ENCODE assay signal across 17 cellular contexts in the genomic region with DNA sequence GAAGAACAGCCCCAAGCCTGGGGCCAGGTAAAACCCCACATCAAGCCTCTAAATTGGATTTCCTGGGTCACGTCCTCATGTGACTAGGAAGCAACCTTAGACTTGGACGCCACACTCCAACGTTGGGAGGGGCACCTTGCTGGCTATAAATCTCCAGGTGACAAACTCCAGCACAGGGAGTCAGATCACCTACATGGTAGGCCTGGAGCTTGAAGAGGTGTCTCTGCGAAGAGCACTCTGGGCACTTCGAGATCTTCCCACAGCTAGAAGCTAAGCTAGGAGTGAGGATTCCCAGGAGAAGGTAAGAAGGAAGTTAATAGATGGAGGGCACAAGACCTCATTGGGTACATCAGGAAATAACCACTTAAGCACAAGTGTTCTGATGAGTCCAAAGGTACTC.
DNase-seq lines count a peak whose midpoint lies in the region; TF ChIP-seq lines count a peak whose summit lies in the region.
"Had no signal": no experiment of that assay in that cellular context is flagged by ENCODE, and none has a peak within 500 bp of the region (broad histone marks: within the 10 kb centered on the region; RNA-seq: fewer than 3 reads in every experiment).

No MANE protein-coding gene starts in this region.

- H3K36me3 ChIP-seq in transverse colon, result no peaks in the 10 kb centered on the region

- DNase-seq in NCI-H82 (lab: John Stamatoyannopoulos, UW) (peak; percentile 38), NCI-H82 treated with DMSO at 0.1 percent for 48 hours (lab: John Stamatoyannopoulos, UW; ENCODE audit: unreplicated experiment) (no peak), left kidney (ENCODE audit: low read depth, low spot score) (peak; percentile 29), transverse colon (peak; percentile 16), nucleus accumbens (lab: John Stamatoyannopoulos, UW) (no peak), SK-N-DZ (ENCODE audit: low spot score) (no peak), kidney tubule cell (ENCODE audit: low spot score) (no peak)
- DNase-seq: AML-193; CD4-positive, alpha-beta memory T cell; DMS153; DMS79; GDM1; GOT3; H9; IMR-90 had no signal

- 59% methylated on average over 5 of the region's 5 CpGs; no CpG with 5 or more reads in 1 of the 2 donors for WGBS in transverse colon (ENCODE audit: low coverage in 1 of 2), 2 donors

- intact Hi-C loops in transverse colon (cut with DNase I; ENCODE audit: low total_unique reads), result no loop called here

- TF ChIP-seq CTCF in transverse colon (IDR thresholded peaks at IDR 0.05), result no peak

- in situ Hi-C loops in transverse colon (cut with MboI; ENCODE audit: low pct_ligation_motif_present in 1 of 4, low pct_unique_long_range_greater_than_20kb in 1 of 4, low sequenced_read_pairs in 3 of 4), result no loop called here

- H3K4me1 ChIP-seq in transverse colon, result peaks cover 0 to 8% (median 0%) of the 10 kb centered on the region in 4 donors
- H3K4me1 ChIP-seq: A549 had no signal

- TF ChIP-seq EP300 in transverse colon (IDR thresholded peaks at IDR 0.05; ENCODE audit: low read depth), result no peak

- H3K9me3 ChIP-seq in transverse colon, result peaks cover 17 to 21% of the 10 kb centered on the region in 2 donors

- no peak overlapping the region for H3K27ac ChIP-seq in transverse colon
- H3K27ac ChIP-seq: 22Rv1, A549 had no signal

- no peak for TF ChIP-seq POLR2A in transverse colon (IDR thresholded peaks at IDR 0.05)

- H3K4me3 ChIP-seq in transverse colon, result no peak overlapping the region
- H3K4me3 ChIP-seq: A549 had no signal

- no peaks in the 10 kb centered on the region for H3K27me3 ChIP-seq in transverse colon

Comparison
In these comparisons a context has a peak if more than half of its experiments do, and no peak if none do; other contexts are left out.
1. DNase-seq: peak in NCI-H82 (single experiment), left kidney (single experiment) and transverse colon (single experiment); none in NCI-H82 treated with DMSO at 0.1 percent for 48 hours (single experiment), nucleus accumbens (0 of 56), SK-N-DZ (single experiment) and kidney tubule cell (single experiment).